In the genomic region with DNA sequence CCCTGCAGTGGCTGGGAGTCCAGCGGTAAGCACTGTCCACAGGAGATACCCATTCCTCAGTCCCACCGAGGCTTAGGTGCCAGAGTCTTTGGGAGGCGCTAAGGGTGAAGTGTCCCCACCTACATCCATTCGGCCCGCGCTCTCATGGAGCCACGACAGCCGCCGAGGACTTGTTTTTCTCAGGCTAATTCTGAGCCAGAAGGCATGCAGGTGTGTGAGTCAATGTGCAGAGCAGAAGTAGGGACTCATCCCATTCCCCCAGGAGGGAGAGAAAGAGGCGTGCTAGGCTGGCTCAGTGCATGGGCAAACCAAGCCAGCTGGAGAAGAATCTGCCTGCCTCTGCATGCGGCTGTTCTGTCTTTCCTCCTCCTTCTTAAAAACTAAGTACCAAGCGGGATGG, we compare ENCODE assay signal across 22 cellular contexts. TPM values are rescaled to one million over a fixed set of nuclear protein-coding genes. Genes with fewer than 3 reads are reported as not detected.
"Had no signal": no experiment of that assay in that cellular context is flagged by ENCODE, and none has a peak within 500 bp of the region (broad histone marks: within the 10 kb centered on the region; RNA-seq: fewer than 3 reads in every experiment).

No MANE protein-coding gene starts in this region.

- H3K36me3 ChIP-seq: gastrocnemius medialis, prostate gland, right atrium auricular region, upper lobe of left lung had no signal

- H3K9me3 ChIP-seq: gastrocnemius medialis, prostate gland, right atrium auricular region, testis, upper lobe of left lung had no signal

- H3K27me3 ChIP-seq: gastrocnemius medialis, right atrium auricular region, testis, upper lobe of left lung had no signal

- DNase-seq: activated CD4-positive, alpha-beta T cell treated with anti-CD3 and anti-CD28 coated beads, Interleukin-2, amount 50 U/mL, for 4 hours; activated CD8-positive, alpha-beta memory T cell treated with anti-CD3 and anti-CD28 coated beads, Interleukin-2, amount 10 ng/mL, durations not matched to agents 7 days and 5 days; activated naive CD4-positive, alpha-beta T cell treated with Interleukin-2 at 50 U/mL for 16 hours; activated naive CD8-positive, alpha-beta T cell treated with anti-CD3 and anti-CD28 coated beads, Interleukin-2, amount 10 ng/mL, durations not matched to agents 7 days and 5 days; endodermal cell; gastrocnemius medialis; kidney glomerular epithelial cell; nephron progenitor cell; stimulated activated CD4-positive, alpha-beta T cell treated with anti-CD3 and anti-CD28 coated beads, Interleukin-15, amount 100 ng/mL, for 24 hours; stimulated activated CD4-positive, alpha-beta T cell treated with anti-CD3 and anti-CD28 coated beads, Interleukin-4, amount 100 ng/mL, for 1 hour; stimulated activated naive CD8-positive, alpha-beta T cell treated with anti-CD3 and anti-CD28 coated beads, Interleukin-15, amount 100 ng/mL, for 72 hours; testis had no signal

- H3K27ac ChIP-seq: gastrocnemius medialis, prostate gland, right atrium auricular region, skin epidermis, testis, upper lobe of left lung had no signal

- H3K4me1 ChIP-seq: gastrocnemius medialis, prostate gland, right atrium auricular region, testis, upper lobe of left lung had no signal

- H3K4me3 ChIP-seq: gastrocnemius medialis, prostate gland, right atrium auricular region, skin epidermis, testis, upper lobe of left lung had no signal

- ATAC-seq: activated CD8-positive, alpha-beta memory T cell treated with anti-CD3 and anti-CD28 coated beads, Interleukin-2, amount 10 ng/mL, durations not matched to agents 7 days and 5 days; gastrocnemius medialis; stimulated activated naive CD8-positive, alpha-beta T cell treated with anti-CD3 and anti-CD28 coated beads, Interleukin-15, amount 100 ng/mL, for 72 hours had no signal

- FAIRE-seq: colon, TTC549 had no signal

RNA-seq across cellular contexts. Expression of gene KCNC1, which starts 46.6 kb away (rescaled TPM):
- total RNA-seq: activated CD8-positive, alpha-beta memory T cell treated with anti-CD3 and anti-CD28 coated beads, Interleukin-2, amount 10 ng/mL, durations not matched to agents 7 days and 5 days; activated naive CD8-positive, alpha-beta T cell treated with anti-CD3 and anti-CD28 coated beads, Interleukin-2, amount 10 ng/mL, durations not matched to agents 7 days and 5 days; endodermal cell; epithelial cell of proximal tubule; liver; omental fat pad; right atrium auricular region; T-helper 2 cell treated with Interferon-gamma antibody and Interleukin-4, amounts not matched to agents 100 ng/mL and 5 ng/mL, for 36 hours; upper lobe of left lung had no signal
